In genomic region chr2:117686699-117687098, GRCh38 we compare ENCODE assay signal across 11 cellular contexts.
A peak's percentile ranks its signal among the peaks of the same experiment; 100 is the strongest.
DNase-seq lines count a peak whose midpoint lies in the region; ATAC-seq lines count a peak whose summit lies in the region.
"Had no signal": no experiment of that assay in that cellular context is flagged by ENCODE, and none has a peak within 500 bp of the region (broad histone marks: within the 10 kb centered on the region; RNA-seq: fewer than 3 reads in every experiment).

No MANE protein-coding gene starts in this region.

- H3K4me1 ChIP-seq in aorta (ENCODE audit: control insufficient read depth in 1 of 2, insufficient read depth in 2 of 2, low read length in 2 of 2) = no peaks in the 10 kb centered on the region

- no peak overlapping the region for H3K27ac Mint-ChIP-seq in activated T-helper 2 cell treated with anti-CD3 and anti-CD28 coated beads, Interferon-gamma antibody, Interleukin-2, Interleukin-4, amounts not matched to agents 10 μg/mL and 5 μg/mL and 100 μg/mL, durations not matched to agents 14 hours and 24 hours and 36 hours
- H3K27ac Mint-ChIP-seq: activated T-cell treated with anti-CD3 and anti-CD28 coated beads, Interleukin-2, amount 50 U/mL, for 24 hours had no signal

- H3K27ac ChIP-seq in aorta (ENCODE audit: low read depth in 1 of 2, low read length in 2 of 2) = no peak overlapping the region
- H3K27ac ChIP-seq: BLaER1, thoracic aorta had no signal

- H3K4me3 ChIP-seq in aorta (ENCODE audit: low read length in 2 of 2) = no peak overlapping the region
- H3K4me3 ChIP-seq: BLaER1, thoracic aorta had no signal

- ATAC-seq in GM18858 (IDR thresholded peaks at IDR 0.05; ENCODE audit: unreplicated experiment) (peak; percentile 100), GM21367 (IDR thresholded peaks at IDR 0.05; ENCODE audit: unreplicated experiment) (peak; percentile 99), HG02943 (IDR thresholded peaks at IDR 0.05; ENCODE audit: low read depth, unreplicated experiment) (peak; percentile 97), HG03558 (IDR thresholded peaks at IDR 0.05; ENCODE audit: extremely low read depth, unreplicated experiment) (peak; percentile 94), aorta (ENCODE audit: low FRiP score) (no peak)

- no peak overlapping the region for H3K4me3 Mint-ChIP-seq in activated T-helper 2 cell treated with anti-CD3 and anti-CD28 coated beads, Interferon-gamma antibody, Interleukin-2, Interleukin-4, amounts not matched to agents 10 μg/mL and 5 μg/mL and 100 μg/mL, durations not matched to agents 14 hours and 24 hours and 36 hours (ENCODE audit: low read depth)
- H3K4me3 Mint-ChIP-seq: activated T-cell treated with anti-CD3 and anti-CD28 coated beads, Interleukin-2, amount 50 U/mL, for 24 hours had no signal

- intact Hi-C loops in activated T-helper 2 cell treated with anti-CD3 and anti-CD28 coated beads, Interferon-gamma antibody, Interleukin-2, Interleukin-4, amounts not matched to agents 10 μg/mL and 5 μg/mL and 100 μg/mL, durations not matched to agents 14 hours and 24 hours and 36 hours (cut with micrococcal nuclease) = no loop called here
- intact Hi-C loops in aorta (cut with DNase I) = no loop called here

- DNase-seq in amniotic stem cell (lab: John Stamatoyannopoulos, UW) (no peak), NCI-H446 treated with DMSO at 0.1 percent for 48 hours (lab: John Stamatoyannopoulos, UW) (no peak), aorta (no peak)
- no peak for DNase-seq in activated T-helper 2 cell treated with anti-CD3 and anti-CD28 coated beads, Interferon-gamma antibody, Interleukin-2, Interleukin-4, amounts not matched to agents 10 μg/mL and 5 μg/mL and 100 μg/mL, durations not matched to agents 14 hours and 24 hours and 36 hours (ENCODE audit: low spot score)
- DNase-seq: activated T-cell treated with anti-CD3 and anti-CD28 coated beads, Interleukin-2, amount 50 U/mL, for 24 hours had no signal

- no peaks in the 10 kb centered on the region for H3K36me3 ChIP-seq in aorta (ENCODE audit: control insufficient read depth in 1 of 2, insufficient read depth in 2 of 2, low read length in 1 of 2)
- H3K36me3 ChIP-seq: BLaER1, thoracic aorta had no signal

- no peaks in the 10 kb centered on the region for H3K27me3 ChIP-seq in aorta (ENCODE audit: control insufficient read depth in 1 of 2, insufficient read depth in 2 of 2, low read length in 1 of 2)
- H3K27me3 ChIP-seq: BLaER1 had no signal

- no peaks in the 10 kb centered on the region for H3K36me3 Mint-ChIP-seq in activated T-helper 2 cell treated with anti-CD3 and anti-CD28 coated beads, Interferon-gamma antibody, Interleukin-2, Interleukin-4, amounts not matched to agents 10 μg/mL and 5 μg/mL and 100 μg/mL, durations not matched to agents 14 hours and 24 hours and 36 hours (ENCODE audit: low read depth)

- no peaks in the 10 kb centered on the region for H3K4me1 Mint-ChIP-seq in activated T-helper 2 cell treated with anti-CD3 and anti-CD28 coated beads, Interferon-gamma antibody, Interleukin-2, Interleukin-4, amounts not matched to agents 10 μg/mL and 5 μg/mL and 100 μg/mL, durations not matched to agents 14 hours and 24 hours and 36 hours (ENCODE audit: low read depth)

- 69 to 86% methylated on average over 1 of the region's 1 CpG for WGBS in aorta, 2 donors

- no peaks in the 10 kb centered on the region for H3K9me3 ChIP-seq in aorta (ENCODE audit: control insufficient read depth, low read length)
- H3K9me3 ChIP-seq: BLaER1, thoracic aorta had no signal

- H3K9me3 Mint-ChIP-seq in activated T-helper 2 cell treated with anti-CD3 and anti-CD28 coated beads, Interferon-gamma antibody, Interleukin-2, Interleukin-4, amounts not matched to agents 10 μg/mL and 5 μg/mL and 100 μg/mL, durations not matched to agents 14 hours and 24 hours and 36 hours = no peaks in the 10 kb centered on the region
- H3K9me3 Mint-ChIP-seq: activated T-cell treated with anti-CD3 and anti-CD28 coated beads, Interleukin-2, amount 50 U/mL, for 24 hours had no signal

- H3K27me3 Mint-ChIP-seq in activated T-helper 2 cell treated with anti-CD3 and anti-CD28 coated beads, Interferon-gamma antibody, Interleukin-2, Interleukin-4, amounts not matched to agents 10 μg/mL and 5 μg/mL and 100 μg/mL, durations not matched to agents 14 hours and 24 hours and 36 hours (ENCODE audit: low read depth) = no peaks in the 10 kb centered on the region
- H3K27me3 Mint-ChIP-seq: activated T-cell treated with anti-CD3 and anti-CD28 coated beads, Interleukin-2, amount 50 U/mL, for 24 hours had no signal
